In genomic region chr4:87857789-87858188, GRCh38 we compare ENCODE assay signal across 1 cellular context.
TF ChIP-seq lines count a peak whose summit lies in the region.

No MANE protein-coding gene starts in this region.

TF ChIP-seq in H1, 55 proteins besides CTCF, POLR2A, EP300 and RAD21:
- TF ChIP-seq TAF7 (optimal IDR thresholded peaks at IDR 0.05; ENCODE audit: borderline replicate concordance, low read depth, low read length) (peak; percentile 41), BACH1 (IDR thresholded peaks at IDR 0.05; ENCODE audit: low read length) (no peak), BRCA1 (IDR thresholded peaks at IDR 0.05; ENCODE audit: low read depth, low read length) (no peak)
